ENCODE assay signal across 8 cellular contexts in the genomic region with DNA sequence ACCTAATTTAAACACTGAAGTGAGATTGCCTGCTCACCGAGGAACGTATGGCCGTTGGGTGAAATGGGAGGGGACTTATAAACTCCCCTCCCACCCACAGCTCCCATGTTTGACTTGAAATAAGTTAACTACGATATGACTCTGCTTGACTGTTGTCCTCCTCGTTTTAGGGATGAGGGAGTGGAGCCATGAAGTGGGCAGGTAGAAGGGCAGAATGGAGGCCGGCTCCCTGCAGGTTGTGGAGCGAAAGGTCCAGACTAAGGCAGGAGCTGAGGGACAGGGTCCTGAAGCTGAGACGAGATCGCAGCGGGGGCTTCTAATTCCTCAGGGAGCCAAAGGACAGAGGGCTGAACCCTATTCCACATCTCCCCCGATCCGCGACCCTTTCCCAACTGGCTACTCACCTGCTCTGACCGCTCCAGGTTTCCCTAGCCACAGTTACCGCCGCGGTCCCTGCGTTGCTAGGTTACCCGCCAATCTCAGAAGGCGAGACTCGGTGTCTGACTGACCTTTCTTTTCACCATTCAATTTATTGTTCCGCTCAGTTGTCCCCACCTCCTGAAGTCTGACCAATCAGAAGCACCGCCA. TPM values are rescaled to one million over a fixed set of nuclear protein-coding genes. Genes with fewer than 3 reads are reported as not detected.
DNase-seq lines count a peak whose midpoint lies in the region; ATAC-seq and TF ChIP-seq lines count a peak whose summit lies in the region.

No MANE protein-coding gene starts in this region.

- H3K4me3 ChIP-seq in SJSA1 = peak overlapping the region; percentile 39
- H3K4me3 ChIP-seq in fibroblast of the aortic adventitia (ENCODE audit: low read depth, low read length) = peak overlapping the region; percentile 93
- peak overlapping the region; percentile 34 to 88 (median 43) for H3K4me3 ChIP-seq in skin epidermis

- peaks cover 54% of the 10 kb centered on the region for H3K4me1 ChIP-seq in SJSA1 (replicated peaks)

- H3K27ac ChIP-seq in 22Rv1 (peak overlapping the region; percentile 88), SJSA1 (peak overlapping the region; percentile 65), skin epidermis (peak overlapping the region in 16 of 21 experiments; percentile 15 to 92 (median 59))

- H3K36me3 ChIP-seq in SJSA1 = no peaks in the 10 kb centered on the region

- H3K9me3 ChIP-seq in SJSA1 (replicated peaks) = no peaks in the 10 kb centered on the region

- no peaks in the 10 kb centered on the region for H3K27me3 ChIP-seq in SJSA1 (replicated peaks)

- no peak for DNase-seq in SJSA1 (ENCODE audit: low read depth in 1 of 2, low spot score in 2 of 2)
- no peak for DNase-seq in fibroblast of the aortic adventitia (ENCODE audit: low read depth)
- DNase-seq in dedifferentiated amniotic fluid mesenchymal stem cell (ENCODE audit: extremely low spot score) = no peak
- no peak for DNase-seq in effector CD4-positive, alpha-beta T cell

- ATAC-seq in GM19351 (IDR thresholded peaks at IDR 0.05; ENCODE audit: unreplicated experiment) = peak; percentile 1
- no peak for ATAC-seq in GM21723 (IDR thresholded peaks at IDR 0.05; ENCODE audit: unreplicated experiment)

- TF ChIP-seq CTCF in 22Rv1 (IDR thresholded peaks at IDR 0.05) (no peak), fibroblast of the aortic adventitia (IDR thresholded peaks at IDR 0.05; ENCODE audit: insufficient read depth, low read length) (no peak)

RNA-seq across cellular contexts. Expression of a gene that starts 0.6 kb away (rescaled TPM):
- 7.6 and 17.0 TPM in 2 replicates for total RNA-seq in SJSA1 (2014; rRNA removed; shearing (Covaris generic))
- 11.4 and 20.4 TPM in 2 replicates for total RNA-seq in fibroblast of the aortic adventitia (ENCODE audit: low replicate concordance)

RNA-seq across cellular contexts. Expression of a gene that starts 35.2 kb away (rescaled TPM):
- 20.6 and 33.1 TPM in 2 replicates for total RNA-seq in SJSA1 (2014; rRNA removed; shearing (Covaris generic))
- 13.5 and 16.3 TPM in 2 replicates for total RNA-seq in fibroblast of the aortic adventitia (ENCODE audit: low replicate concordance)

RNA-seq across cellular contexts. Expression of a gene that starts 35.4 kb away (rescaled TPM):
- total RNA-seq in SJSA1 (2014; rRNA removed; shearing (Covaris generic)) = 45.4 and 79.6 TPM in 2 replicates
- total RNA-seq in fibroblast of the aortic adventitia (ENCODE audit: low replicate concordance) = 31.2 and 107 TPM in 2 replicates

Comparison
In these comparisons a context has a peak if more than half of its experiments do, and no peak if none do; other contexts are left out.
1. H3K4me3 ChIP-seq: peak in every context shown above with its lines; median percentile 93 in fibroblast of the aortic adventitia; 43 in skin epidermis; 39 in SJSA1.